1 cellular context compared by ENCODE assay signal in genomic region chr6:134480593-134480992, GRCh38.
TF ChIP-seq lines count a peak whose summit lies in the region.

No MANE protein-coding gene starts in this region.

TF ChIP-seq in IMR-90, 13 proteins besides CTCF, POLR2A, EP300 and RAD21 (continued from another document):
- no peak for TF ChIP-seq USF2 (IDR thresholded peaks at IDR 0.05; ENCODE audit: low read depth, low read length)
- TF ChIP-seq MXI1 (IDR thresholded peaks at IDR 0.05; ENCODE audit: borderline replicate concordance, low read depth, low read length), result no peak
- TF ChIP-seq RCOR1 (IDR thresholded peaks at IDR 0.05; ENCODE audit: insufficient replicate concordance, low read length), result no peak
- TF ChIP-seq RFX5 (IDR thresholded peaks at IDR 0.05; ENCODE audit: low read depth, low read length), result no peak
- no peak for TF ChIP-seq FOS (IDR thresholded peaks at IDR 0.05; ENCODE audit: low read depth, low read length)
- no peak for TF ChIP-seq CHD1 (IDR thresholded peaks at IDR 0.05; ENCODE audit: low read depth, low read length)
- no peak for TF ChIP-seq NFE2L2 (IDR thresholded peaks at IDR 0.05; ENCODE audit: low read depth, low read length)
TF ChIP-seq in IMR-90: peak in this region for 0.
